Comparison of ENCODE assay signal across 9 cellular contexts in the genomic region with DNA sequence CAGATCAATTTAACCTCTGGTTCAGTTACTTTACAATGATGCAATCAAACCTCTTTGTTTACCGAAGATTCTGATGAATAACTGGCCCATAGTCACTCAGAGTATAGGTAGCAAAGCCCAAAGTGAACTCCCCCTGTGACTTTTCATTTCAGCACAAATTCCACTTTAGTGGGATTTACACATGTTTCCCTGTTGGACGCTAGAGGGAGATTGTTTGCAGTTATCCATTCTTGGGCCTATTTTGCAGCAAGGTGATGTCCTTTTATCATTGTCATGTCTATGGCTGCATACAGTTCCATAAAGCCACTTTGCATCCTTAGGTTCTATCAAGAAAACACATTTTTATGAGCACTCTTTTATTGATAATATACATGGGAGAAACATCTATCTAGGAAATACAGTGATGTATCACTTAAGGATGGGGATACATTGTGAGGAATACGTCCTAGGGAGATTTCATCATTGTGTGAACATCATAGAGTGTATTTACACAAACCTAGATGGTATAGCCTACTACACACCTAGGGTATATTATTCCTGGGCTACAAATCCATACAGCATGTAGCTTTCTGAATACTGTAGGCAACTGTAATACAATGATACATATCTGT. TPM values are rescaled to one million over a fixed set of nuclear protein-coding genes. Genes with fewer than 3 reads are reported as not detected.
DNase-seq lines count a peak whose midpoint lies in the region; ATAC-seq and TF ChIP-seq lines count a peak whose summit lies in the region.
"Had no signal": no experiment of that assay in that cellular context is flagged by ENCODE, and none has a peak within 500 bp of the region (broad histone marks: within the 10 kb centered on the region; RNA-seq: fewer than 3 reads in every experiment).

No MANE protein-coding gene starts in this region.

- H3F3A ChIP-seq in GM23248 (ENCODE audit: insufficient read depth): no peaks in the 10 kb centered on the region

- in situ Hi-C loops in GM23248 (cut with MboI): no loop called here
- in situ Hi-C loops in SK-MEL-5 (cut with HindIII; ENCODE audit: low pct_unique_long_range_greater_than_20kb, low sequenced_read_pairs): no loop called here

- TF ChIP-seq CTCF in AG10803 (conservative IDR thresholded peaks at IDR 0.05; ENCODE audit: low read length) (peak; percentile 78), hepatocyte (IDR thresholded peaks at IDR 0.05; ENCODE audit: poor library complexity) (peak; percentile 55)

- H4K20me1 ChIP-seq in GM23248 (ENCODE audit: insufficient read depth) (no peaks in the 10 kb centered on the region), hepatocyte (ENCODE audit: insufficient read depth, poor library complexity, severe bottlenecking) (no peaks in the 10 kb centered on the region)

- H3K9ac ChIP-seq in GM23248: no peak overlapping the region

- DNase-seq in AG10803 (ENCODE audit: low read depth): peak; percentile 26
- peak; percentile 44 for DNase-seq in GM23248
- peak; percentile 46 for DNase-seq in SK-MEL-5 (ENCODE audit: low read depth, low spot score)
- DNase-seq in hepatocyte (ENCODE audit: low spot score): peak; percentile 26
- DNase-seq in COR-L47 (lab: John Stamatoyannopoulos, UW): no peak
- DNase-seq in activated CD4-positive, CD25-positive, alpha-beta regulatory T cell (lab: John Stamatoyannopoulos, UW): no peak
- DNase-seq in posterior vena cava (ENCODE audit: low spot score): no peak

- H3K27me3 ChIP-seq in GM23248 (replicated peaks; ENCODE audit: insufficient read depth) (no peaks in the 10 kb centered on the region), hepatocyte (no peaks in the 10 kb centered on the region)

- no peaks in the 10 kb centered on the region for H3K36me3 ChIP-seq in GM23248 (ENCODE audit: low read depth)
- no peaks in the 10 kb centered on the region for H3K36me3 ChIP-seq in hepatocyte (replicated peaks; ENCODE audit: insufficient read depth, low read depth)

- H3K27ac ChIP-seq in GM23248 (no peak overlapping the region), hepatocyte (no peak overlapping the region)
- H3K27ac ChIP-seq: epithelial cell of prostate had no signal

- no peak overlapping the region for H3K4me2 ChIP-seq in GM23248 (ENCODE audit: unreplicated experiment)
- H3K4me2 ChIP-seq in hepatocyte: no peak overlapping the region

- no peaks in the 10 kb centered on the region for H3K9me2 ChIP-seq in GM23248 (ENCODE audit: insufficient read depth)
- no peaks in the 10 kb centered on the region for H3K9me2 ChIP-seq in hepatocyte (replicated peaks; ENCODE audit: insufficient read depth)

- intact Hi-C loops in posterior vena cava (cut with DNase I): no loop called here

- H3K4me3 ChIP-seq in AG10803 (ENCODE audit: low read length) (no peak overlapping the region), GM23248 (no peak overlapping the region), hepatocyte (no peak overlapping the region)

- no peaks in the 10 kb centered on the region for H3K4me1 ChIP-seq in GM23248 (ENCODE audit: insufficient read depth)
- no peaks in the 10 kb centered on the region for H3K4me1 ChIP-seq in hepatocyte (ENCODE audit: insufficient read depth)

- no peak overlapping the region for H2AFZ ChIP-seq in GM23248
- no peak overlapping the region for H2AFZ ChIP-seq in hepatocyte

- H3K79me2 ChIP-seq in GM23248 (ENCODE audit: insufficient read depth) (no peaks in the 10 kb centered on the region), hepatocyte (no peaks in the 10 kb centered on the region)

- H3K9me3 ChIP-seq in GM23248 (ENCODE audit: low read depth) (no peaks in the 10 kb centered on the region), hepatocyte (ENCODE audit: low read depth) (peaks cover 7% of the 10 kb centered on the region)

- ATAC-seq in HG02981 (IDR thresholded peaks at IDR 0.05; ENCODE audit: unreplicated experiment): no peak

- 49 to 51% methylated on average over 3 of the region's 3 CpGs for WGBS in GM23248 (ENCODE audit: low coverage in 1 of 2, low lambda C conversion rate in 2 of 2, missing lambda C conversion rate in 2 of 2), 2 experiments
- 57% methylated on average over 3 of the region's 3 CpGs for WGBS in hepatocyte (ENCODE audit: low lambda C conversion rate, missing lambda C conversion rate)

RNA-seq across cellular contexts. Expression of a gene that starts 14.5 kb away (rescaled TPM):
- total RNA-seq in GM23248 (2014; rRNA removed; shearing (Covaris generic)): 4.3 and 8.2 TPM in 2 replicates
- polyA plus RNA-seq in GM23248 (2016; fragmentation: Nextera tagmentation; extraction: Ambion mirVana) (3.1 and 3.2 TPM in 2 replicates), hepatocyte (15.4 and 19.7 TPM in 2 replicates)
- total RNA-seq in SK-MEL-5 (2014; rRNA removed; shearing (Covaris generic)): 3.8 and 4.4 TPM in 2 replicates
- 0.77 and 2.0 TPM in 2 replicates for polyA plus RNA-seq in SK-MEL-5 (2015; cell fraction: cytosol; rRNA removed)
- polyA plus RNA-seq in SK-MEL-5 (2015; cell fraction: nucleus; rRNA removed): 1.2 and 1.7 TPM in 2 replicates
- total RNA-seq in hepatocyte (23.4 and 28.1 TPM in 2 replicates), posterior vena cava (1 to 10 TPM; 1.1 to 1.4 TPM)

Comparison
In these comparisons a context has a peak if more than half of its experiments do, and no peak if none do; other contexts are left out.
1. DNase-seq: peak in AG10803 (single experiment), GM23248 (single experiment), SK-MEL-5 (single experiment) and hepatocyte (single experiment); none in COR-L47 (single experiment), activated CD4-positive, CD25-positive, alpha-beta regulatory T cell (0 of 4) and posterior vena cava (single experiment).